ENCODE assay signal across 18 cellular contexts in the genomic region with DNA sequence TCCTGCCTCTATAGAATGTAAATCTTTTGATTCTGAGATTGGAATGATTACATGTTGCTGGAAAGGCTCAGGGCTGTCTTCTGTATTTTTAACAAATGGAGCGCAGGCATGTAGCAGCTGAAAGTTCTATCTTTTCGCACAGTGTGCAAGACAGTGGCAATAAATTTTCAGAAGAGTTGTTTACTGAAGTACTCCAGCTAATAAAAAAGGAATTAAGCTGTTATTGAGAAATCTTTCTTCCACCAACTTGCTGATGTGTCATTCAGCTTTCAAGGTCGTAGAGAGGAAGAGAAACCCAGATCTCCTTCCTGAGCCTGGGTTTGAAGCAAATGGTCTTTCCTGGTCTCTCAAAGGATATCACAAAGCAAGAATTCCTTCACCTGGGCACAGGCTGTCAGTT.
DNase-seq lines count a peak whose midpoint lies in the region; ATAC-seq, FAIRE-seq and TF ChIP-seq lines count a peak whose summit lies in the region.
"Had no signal": no experiment of that assay in that cellular context is flagged by ENCODE, and none has a peak within 500 bp of the region (broad histone marks: within the 10 kb centered on the region; RNA-seq: fewer than 3 reads in every experiment).

No MANE protein-coding gene starts in this region.

- H3K36me3 ChIP-seq in right lobe of liver (no peaks in the 10 kb centered on the region), HepG2 (replicated peaks in 1 of 2; ENCODE audit: control insufficient read depth in 1 of 2, insufficient read depth in 2 of 2, low read length in 2 of 2) (no peaks in the 10 kb centered on the region), uterus (no peaks in the 10 kb centered on the region)

- no TSS peak for BruUV-seq in HepG2 (replicated peaks; lab: Mats Ljungman, UMichigan)

- no peak overlapping the region for H3K27ac Mint-ChIP-seq in stimulated activated memory B cell treated with anti-CD40 and anti-IgM and Interleukin-4, amounts not matched to agents 10 μg/mL and 1 μg/mL and 100 μg/mL, for 72 hours
- H3K27ac Mint-ChIP-seq: H9; natural killer cell treated with Interleukin-12 subunit alpha and Interleukin-12 subunit beta and Interleukin-15 and Interleukin-18, amount 100 ng/mL, for 72 hours had no signal

- CTCF ChIA-PET in HepG2 (lab: Yijun Ruan, JAX; ENCODE audit: low intra/inter-chr PET ratio, low total read pairs) = no interaction called here

- H3K27ac ChIP-seq in right lobe of liver = no peak overlapping the region
- no peak overlapping the region for H3K27ac ChIP-seq in HepG2 (ENCODE audit: extremely low read length, insufficient read depth, low read length)
- H3K27ac ChIP-seq in uterus = peak overlapping the region; percentile 10 to 57
- H3K27ac ChIP-seq: RWPE1 had no signal

- no peaks in the 10 kb centered on the region for H3K27me3 Mint-ChIP-seq in stimulated activated memory B cell treated with anti-CD40 and anti-IgM and Interleukin-4, amounts not matched to agents 10 μg/mL and 1 μg/mL and 100 μg/mL, for 72 hours
- H3K27me3 Mint-ChIP-seq: natural killer cell treated with Interleukin-12 subunit alpha and Interleukin-12 subunit beta and Interleukin-15 and Interleukin-18, amount 100 ng/mL, for 72 hours had no signal

- in situ Hi-C loops in HepG2 (cut with HindIII; ENCODE audit: extremely low pct_ligation_motif_present, low pct_unique_long_range_greater_than_20kb) = no loop called here

- H3K36me3 Mint-ChIP-seq in stimulated activated memory B cell treated with anti-CD40 and anti-IgM and Interleukin-4, amounts not matched to agents 10 μg/mL and 1 μg/mL and 100 μg/mL, for 72 hours = no peaks in the 10 kb centered on the region
- H3K36me3 Mint-ChIP-seq: natural killer cell treated with Interleukin-12 subunit alpha and Interleukin-12 subunit beta and Interleukin-15 and Interleukin-18, amount 100 ng/mL, for 72 hours had no signal

- peak in 3 of 4 donors; percentile 38 to 57 (median 41) for ATAC-seq in right lobe of liver
- ATAC-seq in HepG2 = no peak
- ATAC-seq in stimulated activated memory B cell treated with anti-CD40 and anti-IgM and Interleukin-4, amounts not matched to agents 10 μg/mL and 1 μg/mL and 100 μg/mL, for 72 hours = no peak
- ATAC-seq in HG03175 (IDR thresholded peaks at IDR 0.05; ENCODE audit: unreplicated experiment) = no peak
- ATAC-seq: natural killer cell treated with Interleukin-12 subunit alpha and Interleukin-12 subunit beta and Interleukin-15 and Interleukin-18, amount 100 ng/mL, for 72 hours had no signal

- no peak for TF ChIP-seq RAD21 in HepG2 (CRISPR knock-in tag; IDR thresholded peaks at IDR 0.05)

- no peaks in the 10 kb centered on the region for H3K4me1 ChIP-seq in right lobe of liver
- H3K4me1 ChIP-seq in HepG2 (ENCODE audit: insufficient read depth, low read length) = no peaks in the 10 kb centered on the region
- H3K4me1 ChIP-seq in uterus = peaks cover 0 to 5% of the 10 kb centered on the region in 2 donors

- no peak overlapping the region for H3K4me3 Mint-ChIP-seq in stimulated activated memory B cell treated with anti-CD40 and anti-IgM and Interleukin-4, amounts not matched to agents 10 μg/mL and 1 μg/mL and 100 μg/mL, for 72 hours
- H3K4me3 Mint-ChIP-seq: H9; natural killer cell treated with Interleukin-12 subunit alpha and Interleukin-12 subunit beta and Interleukin-15 and Interleukin-18, amount 100 ng/mL, for 72 hours had no signal

- H2AFZ ChIP-seq in HepG2 (ENCODE audit: low read length) = no peak overlapping the region

- H3K79me2 ChIP-seq in HepG2 (ENCODE audit: insufficient read depth, low read length) = no peaks in the 10 kb centered on the region

- H3K4me3 ChIP-seq in right lobe of liver (no peak overlapping the region), HepG2 (replicated peaks in 1 of 3; ENCODE audit: insufficient read depth in 1 of 3, low read depth in 2 of 3, low read length in 3 of 3) (no peak overlapping the region), uterus (no peak overlapping the region)

- H3K4me2 ChIP-seq in HepG2 (ENCODE audit: low read depth, low read length) = no peak overlapping the region

- WGBS in right lobe of liver (ENCODE audit: insufficient coverage, low coverage, low lambda C conversion rate, missing lambda C conversion rate) = 55% methylated on average over 3 of the region's 3 CpGs
- WGBS in HepG2 (ENCODE audit: low lambda C conversion rate) = 95% methylated on average over 2 of the region's 3 CpGs

- no peaks in the 10 kb centered on the region for H4K20me1 ChIP-seq in HepG2 (ENCODE audit: insufficient read depth, low read length)

- intact Hi-C loops in right lobe of liver (cut with DNase I) = no loop called here
- intact Hi-C loops in HepG2 (cut with micrococcal nuclease; ENCODE audit: unreplicated experiment) = no loop called here
- intact Hi-C loops in uterus (cut with DNase I; ENCODE audit: low total_unique reads) = no loop called here

- H3K27me3 ChIP-seq in right lobe of liver (no peaks in the 10 kb centered on the region), HepG2 (ENCODE audit: control insufficient read depth in 1 of 2, insufficient read depth in 2 of 2, low read length in 2 of 2) (no peaks in the 10 kb centered on the region), uterus (no peaks in the 10 kb centered on the region)

- H3K9me3 ChIP-seq in right lobe of liver (no peaks in the 10 kb centered on the region), HepG2 (ENCODE audit: low read length) (no peaks in the 10 kb centered on the region), uterus (no peaks in the 10 kb centered on the region)

- no peak for DNase-seq in right lobe of liver
- DNase-seq in HepG2 (ENCODE audit: low spot score) = no peak
- peak; percentile 70 for DNase-seq in NOMO-1 treated with dmso at 0.1 percent for 144 hours (lab: John Stamatoyannopoulos, UW; ENCODE audit: unreplicated experiment)
- DNase-seq in iris pigment epithelial cell (ENCODE audit: low read depth) = peak; percentile 58
- no peak for DNase-seq in uterus
- DNase-seq in HuH-7 (ENCODE audit: low spot score) = no peak
- DNase-seq: aorta; GF-D8; H9; NCI-H2029 treated with DMSO at 0.1 percent for 48 hours; NCI-H748 treated with DMSO at 0.1 percent for 48 hours; stimulated activated CD4-positive, alpha-beta T cell treated with anti-CD3 and anti-CD28 coated beads, Interleukin-2, amount 100 ng/mL, for 24 hours; substantia nigra had no signal

- no peak overlapping the region for H3K9ac ChIP-seq in HepG2 (ENCODE audit: insufficient read depth, low read depth, low read length)

- no peaks in the 10 kb centered on the region for H3K9me3 Mint-ChIP-seq in stimulated activated memory B cell treated with anti-CD40 and anti-IgM and Interleukin-4, amounts not matched to agents 10 μg/mL and 1 μg/mL and 100 μg/mL, for 72 hours
- H3K9me3 Mint-ChIP-seq: H9; natural killer cell treated with Interleukin-12 subunit alpha and Interleukin-12 subunit beta and Interleukin-15 and Interleukin-18, amount 100 ng/mL, for 72 hours had no signal

- no peaks in the 10 kb centered on the region for H3K4me1 Mint-ChIP-seq in stimulated activated memory B cell treated with anti-CD40 and anti-IgM and Interleukin-4, amounts not matched to agents 10 μg/mL and 1 μg/mL and 100 μg/mL, for 72 hours
- H3K4me1 Mint-ChIP-seq: H9 had no signal

- POLR2A ChIA-PET in HepG2 (lab: Yijun Ruan, JAX) = no interaction called here

- TF ChIP-seq CTCF in right lobe of liver (IDR thresholded peaks at IDR 0.05) (no peak), HepG2 (CRISPR knock-in tag; IDR thresholded peaks at IDR 0.05) (no peak), uterus (IDR thresholded peaks at IDR 0.05) (no peak)

- TF ChIP-seq POLR2A in right lobe of liver (IDR thresholded peaks at IDR 0.05) = no peak
- no peak for TF ChIP-seq POLR2A in HepG2 (IDR thresholded peaks at IDR 0.05; ENCODE audit: insufficient read depth in 1 of 2, low read depth in 2 of 2, low read length in 2 of 2)
- no peak for TF ChIP-seq POLR2A in uterus (IDR thresholded peaks at IDR 0.05)

- TF ChIP-seq EP300 in HepG2 (IDR thresholded peaks at IDR 0.05; ENCODE audit: low read depth in 2 of 2, low read length in 2 of 2) (no peak), HepG2 (CRISPR knock-in tag; IDR thresholded peaks at IDR 0.05; ENCODE audit: borderline replicate concordance) (no peak)

- no peak for FAIRE-seq in HepG2 (lab: Jason Lieb, UNC)
- FAIRE-seq: endometrium had no signal

TF ChIP-seq in HepG2, 621 proteins besides CTCF, POLR2A, EP300 and RAD21 (continues in another document):
- TF ChIP-seq MBD4 (IDR thresholded peaks at IDR 0.05; ENCODE audit: borderline replicate concordance, low read length) (no peak), SOX5 (CRISPR knock-in tag; IDR thresholded peaks at IDR 0.05; ENCODE audit: borderline replicate concordance) (no peak), ZKSCAN1 (IDR thresholded peaks at IDR 0.05; ENCODE audit: low read length) (no peak), RAD51 (IDR thresholded peaks at IDR 0.05; ENCODE audit: borderline replicate concordance) (no peak), ZNF543 (CRISPR knock-in tag; IDR thresholded peaks at IDR 0.05) (no peak), ATF1 (CRISPR knock-in tag; IDR thresholded peaks at IDR 0.05) (no peak), ZSCAN30 (CRISPR knock-in tag; IDR thresholded peaks at IDR 0.05) (no peak), ZNF703 (CRISPR knock-in tag; IDR thresholded peaks at IDR 0.05; ENCODE audit: borderline replicate concordance) (no peak)
- TF ChIP-seq, protein P1, sequence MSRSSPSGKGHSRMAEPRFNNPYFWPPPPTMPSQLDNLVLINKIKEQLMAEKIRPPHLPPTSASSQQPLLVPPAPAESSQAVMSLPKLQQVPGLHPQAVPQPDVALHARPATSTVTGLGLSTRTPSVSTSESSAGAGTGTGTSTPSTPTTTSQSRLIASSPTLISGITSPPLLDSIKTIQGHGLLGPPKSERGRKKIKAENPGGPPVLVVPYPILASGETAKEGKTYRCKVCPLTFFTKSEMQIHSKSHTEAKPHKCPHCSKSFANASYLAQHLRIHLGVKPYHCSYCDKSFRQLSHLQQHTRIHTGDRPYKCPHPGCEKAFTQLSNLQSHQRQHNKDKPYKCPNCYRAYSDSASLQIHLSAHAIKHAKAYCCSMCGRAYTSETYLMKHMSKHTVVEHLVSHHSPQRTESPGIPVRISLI (CRISPR knock-in tag; IDR thresholded peaks at IDR 0.05; ENCODE audit: borderline replicate concordance) = no peak
- TF ChIP-seq, protein P2, sequence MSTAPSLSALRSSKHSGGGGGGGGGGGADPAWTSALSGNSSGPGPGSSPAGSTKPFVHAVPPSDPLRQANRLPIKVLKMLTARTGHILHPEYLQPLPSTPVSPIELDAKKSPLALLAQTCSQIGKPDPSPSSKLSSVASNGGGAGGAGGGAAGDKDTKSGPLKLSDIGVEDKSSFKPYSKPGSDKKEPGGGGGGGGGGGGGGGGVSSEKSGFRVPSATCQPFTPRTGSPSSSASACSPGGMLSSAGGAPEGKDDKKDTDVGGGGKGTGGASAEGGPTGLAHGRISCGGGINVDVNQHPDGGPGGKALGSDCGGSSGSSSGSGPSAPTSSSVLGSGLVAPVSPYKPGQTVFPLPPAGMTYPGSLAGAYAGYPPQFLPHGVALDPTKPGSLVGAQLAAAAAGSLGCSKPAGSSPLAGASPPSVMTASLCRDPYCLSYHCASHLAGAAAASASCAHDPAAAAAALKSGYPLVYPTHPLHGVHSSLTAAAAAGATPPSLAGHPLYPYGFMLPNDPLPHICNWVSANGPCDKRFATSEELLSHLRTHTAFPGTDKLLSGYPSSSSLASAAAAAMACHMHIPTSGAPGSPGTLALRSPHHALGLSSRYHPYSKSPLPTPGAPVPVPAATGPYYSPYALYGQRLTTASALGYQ (CRISPR knock-in tag; IDR thresholded peaks at IDR 0.05) = no peak

Comparison
In these comparisons a context has a peak if more than half of its experiments do, and no peak if none do; other contexts are left out.
1. ATAC-seq: peak in right lobe of liver (3 of 4); none in HepG2 (single experiment), stimulated activated memory B cell treated with anti-CD40 and anti-IgM and Interleukin-4, amounts not matched to agents 10 μg/mL and 1 μg/mL and 100 μg/mL, for 72 hours (single experiment) and HG03175 (single experiment).
2. DNase-seq: peak in NOMO-1 treated with dmso at 0.1 percent for 144 hours (single experiment) and iris pigment epithelial cell (single experiment); none in right lobe of liver (0 of 3), HepG2 (single experiment), uterus (0 of 2) and HuH-7 (single experiment).
3. H3K27ac ChIP-seq: peak in uterus (2 of 2); none in right lobe of liver (0 of 3) and HepG2 (single experiment).